10 cellular contexts compared by ENCODE assay signal in genomic region chr1:48471103-48471502, GRCh38. TPM values are rescaled to one million over a fixed set of nuclear protein-coding genes. Genes with fewer than 3 reads are reported as not detected.
A peak's percentile ranks its signal among the peaks of the same experiment; 100 is the strongest.
DNase-seq lines count a peak whose midpoint lies in the region; ATAC-seq and TF ChIP-seq lines count a peak whose summit lies in the region.
"Had no signal": no experiment of that assay in that cellular context is flagged by ENCODE, and none has a peak within 500 bp of the region (broad histone marks: within the 10 kb centered on the region; RNA-seq: fewer than 3 reads in every experiment).

No MANE protein-coding gene starts in this region.

- H3K27me3 Mint-ChIP-seq in T-helper 2 cell treated with Interferon-gamma antibody and Interleukin-4, amounts not matched to agents 5 μg/mL and 100 μg/mL, for 36 hours (ENCODE audit: low read depth), result peaks cover 29% of the 10 kb centered on the region
- H3K27me3 Mint-ChIP-seq in chondrocyte (ENCODE audit: low read depth), result no peaks in the 10 kb centered on the region

- TF ChIP-seq CTCF in chondrocyte (IDR thresholded peaks at IDR 0.05), result no peak
- no peak for TF ChIP-seq CTCF in lung (IDR thresholded peaks at IDR 0.05; ENCODE audit: control extremely low read depth, extremely low read depth)

- no peak overlapping the region for H3K27ac Mint-ChIP-seq in T-helper 2 cell treated with Interferon-gamma antibody and Interleukin-4, amounts not matched to agents 5 μg/mL and 100 μg/mL, for 36 hours
- H3K27ac Mint-ChIP-seq in chondrocyte (ENCODE audit: unreplicated experiment), result peak overlapping the region; percentile 55

- H3K27me3 ChIP-seq in lung (ENCODE audit: control insufficient read depth, insufficient read depth) (no peaks in the 10 kb centered on the region), thymus (ENCODE audit: control insufficient read depth, insufficient read depth) (peaks cover 2% of the 10 kb centered on the region)

- H3K9me3 ChIP-seq in lung (ENCODE audit: control insufficient read depth in 2 of 2, insufficient read depth in 1 of 2, low read length in 1 of 2) (no peaks in the 10 kb centered on the region), thymus (ENCODE audit: control insufficient read depth) (no peaks in the 10 kb centered on the region)

- ATAC-seq in lung (ENCODE audit: insufficient read depth, low FRiP score) (no peak), GM21737 (IDR thresholded peaks at IDR 0.05; ENCODE audit: unreplicated experiment) (no peak), HG02642 (IDR thresholded peaks at IDR 0.05; ENCODE audit: poor library complexity, unreplicated experiment) (no peak)

- H3K4me3 ChIP-seq in lung (peak overlapping the region; percentile 17), thymus (ENCODE audit: low read length) (peak overlapping the region; percentile 88)

- peaks cover 2% of the 10 kb centered on the region for H3K36me3 Mint-ChIP-seq in T-helper 2 cell treated with Interferon-gamma antibody and Interleukin-4, amounts not matched to agents 5 μg/mL and 100 μg/mL, for 36 hours (ENCODE audit: low read depth)
- peaks cover 2% of the 10 kb centered on the region for H3K36me3 Mint-ChIP-seq in chondrocyte (ENCODE audit: low read depth)

- H3K4me3 Mint-ChIP-seq in T-helper 2 cell treated with Interferon-gamma antibody and Interleukin-4, amounts not matched to agents 5 μg/mL and 100 μg/mL, for 36 hours, result peak overlapping the region; percentile 94
- H3K4me3 Mint-ChIP-seq in chondrocyte (ENCODE audit: unreplicated experiment), result peak overlapping the region; percentile 88

- H3K9me3 Mint-ChIP-seq in T-helper 2 cell treated with Interferon-gamma antibody and Interleukin-4, amounts not matched to agents 5 μg/mL and 100 μg/mL, for 36 hours, result peaks cover 3% of the 10 kb centered on the region
- peaks cover 4% of the 10 kb centered on the region for H3K9me3 Mint-ChIP-seq in chondrocyte (ENCODE audit: low read depth)

- 33 to 34% methylated on average over 5 of the region's 5 CpGs for WGBS in lung, 2 donors
- 58% methylated on average over 5 of the region's 5 CpGs for WGBS in thymus

- peaks cover 15% of the 10 kb centered on the region for H3K4me1 Mint-ChIP-seq in T-helper 2 cell treated with Interferon-gamma antibody and Interleukin-4, amounts not matched to agents 5 μg/mL and 100 μg/mL, for 36 hours (ENCODE audit: low read depth)
- H3K4me1 Mint-ChIP-seq in chondrocyte (ENCODE audit: low read depth), result peaks cover 34% of the 10 kb centered on the region

- H3K27ac ChIP-seq in lung (ENCODE audit: low read depth in 1 of 2, low read length in 1 of 2) (peak overlapping the region; percentile 47 to 92), thymus (ENCODE audit: low read depth) (peak overlapping the region; percentile 15)
- H3K27ac ChIP-seq: C4-2B had no signal

- DNase-seq in T-helper 2 cell treated with Interferon-gamma antibody and Interleukin-4, amounts not matched to agents 5 μg/mL and 100 μg/mL, for 36 hours (ENCODE audit: low spot score), result no peak
- DNase-seq in T-helper 2 cell (no peak), chondrocyte (ENCODE audit: low spot score) (no peak), lung (ENCODE audit: low spot score) (no peak), NCI-H2196 treated with DMSO at 0.1 percent for 48 hours (lab: John Stamatoyannopoulos, UW; ENCODE audit: unreplicated experiment) (no peak)
- DNase-seq: effector CD4-positive, alpha-beta T cell had no signal

- H3K36me3 ChIP-seq in lung (ENCODE audit: control insufficient read depth in 2 of 2, insufficient read depth in 2 of 2, low read length in 2 of 2) (no peaks in the 10 kb centered on the region), thymus (ENCODE audit: control insufficient read depth, insufficient read depth) (no peaks in the 10 kb centered on the region)

- peaks cover 5 to 9% of the 10 kb centered on the region in 2 donors for H3K4me1 ChIP-seq in lung (ENCODE audit: control insufficient read depth in 2 of 2, insufficient read depth in 2 of 2, low read length in 2 of 2)
- peaks cover 4% of the 10 kb centered on the region for H3K4me1 ChIP-seq in thymus (ENCODE audit: control insufficient read depth, insufficient read depth, low read length)

RNA-seq across cellular contexts. Expression of gene SPATA6, which starts 0.9 kb away (rescaled TPM):
- 3.1 to 7.3 TPM (median 3.8 TPM) in 3 replicates for total RNA-seq in chondrocyte
- 10 to 100 TPM; 31.0 to 94.2 TPM for total RNA-seq in lung
- polyA plus RNA-seq in lung, result 1 to 10 TPM; 4.1 to 4.2 TPM
- 5.2 TPM for polyA plus RNA-seq in thymus
